Comparison of ENCODE assay signal across 27 cellular contexts in genomic region chr10:102109166-102110116, GRCh38. TPM values are rescaled to one million over a fixed set of nuclear protein-coding genes. Genes with fewer than 3 reads are reported as not detected.
DNase-seq lines count a peak whose midpoint lies in the region; ATAC-seq and TF ChIP-seq lines count a peak whose summit lies in the region.
"Had no signal": no experiment of that assay in that cellular context is flagged by ENCODE, and none has a peak within 500 bp of the region (broad histone marks: within the 10 kb centered on the region; RNA-seq: fewer than 3 reads in every experiment).

No MANE protein-coding gene starts in this region.

- no peaks in the 10 kb centered on the region for H3K27me3 ChIP-seq in GM23338 (ENCODE audit: insufficient read depth)
- no peaks in the 10 kb centered on the region for H3K27me3 ChIP-seq in gastroesophageal sphincter
- H3K27me3 ChIP-seq: breast epithelium, foreskin keratinocyte, stomach, tibial artery had no signal

- H4K20me1 ChIP-seq in GM23338 (replicated peaks; ENCODE audit: insufficient read depth): peaks cover 39% of the 10 kb centered on the region

- H3K27ac Mint-ChIP-seq in brain (peak overlapping the region in 3 of 5 experiments; percentile 9 to 41 (median 25)), neural crest cell (ENCODE audit: unreplicated experiment) (no peak overlapping the region), GM23338 (no peak overlapping the region)
- H3K27ac Mint-ChIP-seq: activated T-cell treated with anti-CD3 and anti-CD28 coated beads, Interleukin-2, amount 50 U/mL, for 24 hours; mesothelial cell of epicardium; nephron; T-cell had no signal

- H3K27ac ChIP-seq in GM23338 (ENCODE audit: low read depth) (no peak overlapping the region), gastroesophageal sphincter (no peak overlapping the region)
- H3K27ac ChIP-seq: breast epithelium, foreskin keratinocyte, left ventricle myocardium inferior, stomach, tibial artery had no signal

- TF ChIP-seq CTCF in brain (conservative IDR thresholded peaks at IDR 0.05) (no peak), neural crest cell (conservative IDR thresholded peaks at IDR 0.05) (no peak), GM23338 (conservative IDR thresholded peaks at IDR 0.05; ENCODE audit: low read depth in 2 of 2) (no peak), gastroesophageal sphincter (IDR thresholded peaks at IDR 0.05) (no peak)

- ATAC-seq in GM23338 (no peak), gastroesophageal sphincter (no peak)
- ATAC-seq: activated CD4-positive, CD25-positive, alpha-beta regulatory T cell treated with anti-CD3 and anti-CD28 coated beads, Interleukin-2, amount 50 U/mL, for 24 hours; esophagus mucosa; foreskin keratinocyte; HCT116; T-cell had no signal

- no peak for TF ChIP-seq EP300 in gastroesophageal sphincter (IDR thresholded peaks at IDR 0.05)

- H3K36me3 ChIP-seq in GM23338 (ENCODE audit: insufficient read depth) (peaks cover 30% of the 10 kb centered on the region), gastroesophageal sphincter (peaks cover 0 to 57% of the 10 kb centered on the region in 2 donors)

- H3K4me3 Mint-ChIP-seq in brain: peak overlapping the region in 1 of 5 experiments; percentile 61
- H3K4me3 Mint-ChIP-seq in neural crest cell: peak overlapping the region; percentile 10
- no peak overlapping the region for H3K4me3 Mint-ChIP-seq in GM23338
- H3K4me3 Mint-ChIP-seq: activated T-cell treated with anti-CD3 and anti-CD28 coated beads, Interleukin-2, amount 50 U/mL, for 24 hours; CD14-positive monocyte; mesothelial cell of epicardium; T-cell had no signal

- H2AFZ ChIP-seq in GM23338: no peak overlapping the region

- no peaks in the 10 kb centered on the region for H3K27me3 Mint-ChIP-seq in brain
- no peaks in the 10 kb centered on the region for H3K27me3 Mint-ChIP-seq in neural crest cell (ENCODE audit: low read depth)
- H3K27me3 Mint-ChIP-seq in GM23338 (ENCODE audit: insufficient read depth, low read depth, poor library complexity): peaks cover 9% of the 10 kb centered on the region
- H3K27me3 Mint-ChIP-seq: activated T-cell treated with anti-CD3 and anti-CD28 coated beads, Interleukin-2, amount 50 U/mL, for 24 hours; T-cell had no signal

- H3K79me2 ChIP-seq in GM23338 (replicated peaks; ENCODE audit: insufficient read depth): peaks cover 37% of the 10 kb centered on the region

- H3K4me3 ChIP-seq in GM23338 (no peak overlapping the region), gastroesophageal sphincter (no peak overlapping the region)
- H3K4me3 ChIP-seq: breast epithelium, left ventricle myocardium inferior, stomach, tibial artery had no signal

- peaks cover 50% of the 10 kb centered on the region for H3K36me3 Mint-ChIP-seq in brain
- peaks cover 16% of the 10 kb centered on the region for H3K36me3 Mint-ChIP-seq in neural crest cell (ENCODE audit: low read depth)
- H3K36me3 Mint-ChIP-seq in GM23338 (ENCODE audit: low read depth): peaks cover 56% of the 10 kb centered on the region

- no peak for TF ChIP-seq POLR2A in gastroesophageal sphincter (IDR thresholded peaks at IDR 0.05)

- H3F3A ChIP-seq in GM23338 (replicated peaks; ENCODE audit: low read depth): 0 out of 2 replicates have a peak, but pooled peaks cover 13% of the 10 kb centered on the region

- DNase-seq in H4 (ENCODE audit: low spot score) (peak; percentile 2), neural crest cell (ENCODE audit: low read depth, low spot score) (no peak), GM23338 (ENCODE audit: low spot score) (no peak)
- no peak for DNase-seq in stimulated activated CD4-positive, alpha-beta T cell treated with anti-CD3 and anti-CD28 coated beads, Interleukin-4, amount 100 ng/mL, for 24 hours
- DNase-seq: activated CD8-positive, alpha-beta memory T cell treated with anti-CD3 and anti-CD28 coated beads for 24 hours; activated naive CD4-positive, alpha-beta T cell; activated T-cell treated with anti-CD3 and anti-CD28 coated beads, Interleukin-2, amount 50 U/mL, for 24 hours; effector memory CD4-positive, alpha-beta T cell; EL; foreskin keratinocyte; hippocampal formation; left ventricle myocardium inferior; NCI-H1694 treated with DMSO at 0.1 percent for 48 hours; NCI-H2171 treated with DMSO at 0.1 percent for 48 hours; NCI-H524 treated with DMSO at 0.1 percent for 48 hours; stomach; T-cell; tibial artery had no signal

- WGBS in gastroesophageal sphincter (ENCODE audit: low coverage in 1 of 2), 2 donors: 80 to 85% methylated on average over 14 to 21 of the region's 24 CpGs

- no peaks in the 10 kb centered on the region for H3K9me2 ChIP-seq in GM23338 (ENCODE audit: insufficient read depth)

- H3K4me1 ChIP-seq in GM23338 (ENCODE audit: insufficient read depth): peaks cover 15% of the 10 kb centered on the region
- peaks cover 0 to 32% (median 19%) of the 10 kb centered on the region in 3 donors for H3K4me1 ChIP-seq in gastroesophageal sphincter

- H3K4me1 Mint-ChIP-seq in brain: peaks cover 29% of the 10 kb centered on the region
- peaks cover 27% of the 10 kb centered on the region for H3K4me1 Mint-ChIP-seq in neural crest cell
- H3K4me1 Mint-ChIP-seq in GM23338: peaks cover 26% of the 10 kb centered on the region

- no peak overlapping the region for H3K4me2 ChIP-seq in GM23338

- no peaks in the 10 kb centered on the region for H3K9me3 ChIP-seq in gastroesophageal sphincter
- H3K9me3 ChIP-seq: breast epithelium, left ventricle myocardium inferior, stomach, tibial artery had no signal

- H3K9me3 Mint-ChIP-seq in brain (no peaks in the 10 kb centered on the region), neural crest cell (no peaks in the 10 kb centered on the region), GM23338 (no peaks in the 10 kb centered on the region; the same call in 2 of the 3 replicates)
- H3K9me3 Mint-ChIP-seq: activated T-cell treated with anti-CD3 and anti-CD28 coated beads, Interleukin-2, amount 50 U/mL, for 24 hours; mesothelial cell of epicardium; nephron; T-cell had no signal

TF ChIP-seq in GM23338, 12 proteins besides CTCF, POLR2A, EP300 and RAD21 (continues in another document):
- no peak for TF ChIP-seq EZH2phosphoT487 (IDR thresholded peaks at IDR 0.05; ENCODE audit: unreplicated experiment)
- TF ChIP-seq CREB1 (CRISPR knock-in tag; IDR thresholded peaks at IDR 0.05; ENCODE audit: low read depth): no peak
- TF ChIP-seq JUNB (IDR thresholded peaks at IDR 0.05; ENCODE audit: unreplicated experiment): no peak
- TF ChIP-seq EZH2 (IDR thresholded peaks at IDR 0.05; ENCODE audit: low read depth, unreplicated experiment): no peak
- TF ChIP-seq NANOG (IDR thresholded peaks at IDR 0.05; ENCODE audit: borderline replicate concordance): no peak
- TF ChIP-seq POLR2AphosphoS5 (IDR thresholded peaks at IDR 0.05; ENCODE audit: low read depth): no peak
- TF ChIP-seq STAT1 (IDR thresholded peaks at IDR 0.05; ENCODE audit: unreplicated experiment): no peak
- TF ChIP-seq ETS1 (IDR thresholded peaks at IDR 0.05): no peak

RNA-seq across cellular contexts. Expression of gene LDB1, which starts 10.7 kb away (rescaled TPM):
- 16.8 and 31.3 TPM in 2 replicates for total RNA-seq in H4 (2014; rRNA removed; shearing (Covaris generic))
- polyA plus RNA-seq in brain (ENCODE audit: insufficient read depth, low read depth, low replicate concordance): 56.2 TPM
- total RNA-seq in neural crest cell: 122 and 127 TPM in 2 replicates
- total RNA-seq in GM23338 (2014; rRNA removed; shearing (Covaris generic)): 52.9 and 69.3 TPM in 2 replicates
- 16.3 and 19.4 TPM in 2 replicates for polyA plus RNA-seq in GM23338 (2016; fragmentation: Nextera tagmentation; extraction: Ambion mirVana)
- 10 to 100 TPM; 43.7 to 92.0 (median 60.4) TPM for total RNA-seq in gastroesophageal sphincter

RNA-seq across cellular contexts. Expression of gene PPRC1, which starts 23.4 kb away (rescaled TPM):
- total RNA-seq in H4 (2014; rRNA removed; shearing (Covaris generic)): 12.8 and 14.7 TPM in 2 replicates
- polyA plus RNA-seq in brain (ENCODE audit: insufficient read depth, low read depth, low replicate concordance): 15.8 TPM
- 66.3 and 68.3 TPM in 2 replicates for total RNA-seq in neural crest cell
- 67.5 and 70.1 TPM in 2 replicates for total RNA-seq in GM23338 (2014; rRNA removed; shearing (Covaris generic))
- polyA plus RNA-seq in GM23338 (2016; fragmentation: Nextera tagmentation; extraction: Ambion mirVana): 41.1 and 43.2 TPM in 2 replicates
- total RNA-seq in gastroesophageal sphincter: 10 to 100 TPM; 13.4 to 31.4 (median 17.8) TPM

RNA-seq across cellular contexts. Expression of gene NOLC1, which starts 42.7 kb away (rescaled TPM):
- 55.3 and 72.3 TPM in 2 replicates for total RNA-seq in H4 (2014; rRNA removed; shearing (Covaris generic))
- polyA plus RNA-seq in brain (ENCODE audit: insufficient read depth, low read depth, low replicate concordance): 124 TPM
- total RNA-seq in neural crest cell: 111 and 116 TPM in 2 replicates
- total RNA-seq in GM23338 (2014; rRNA removed; shearing (Covaris generic)): 145 and 178 TPM in 2 replicates
- 118 and 126 TPM in 2 replicates for polyA plus RNA-seq in GM23338 (2016; fragmentation: Nextera tagmentation; extraction: Ambion mirVana)
- total RNA-seq in gastroesophageal sphincter: 10 to 100 TPM; 52.9 to 66.5 (median 57.2) TPM

RNA-seq across cellular contexts. Expression of gene HPS6, which starts 44.3 kb away (rescaled TPM):
- total RNA-seq in H4 (2014; rRNA removed; shearing (Covaris generic)): 6.3 and 16.8 TPM in 2 replicates
- 6.3 TPM for polyA plus RNA-seq in brain (ENCODE audit: insufficient read depth, low read depth, low replicate concordance)
- 17.5 and 18.9 TPM in 2 replicates for total RNA-seq in neural crest cell
- 20.3 and 28.7 TPM in 2 replicates for total RNA-seq in GM23338 (2014; rRNA removed; shearing (Covaris generic))
- polyA plus RNA-seq in GM23338 (2016; fragmentation: Nextera tagmentation; extraction: Ambion mirVana): 4.2 and 4.3 TPM in 2 replicates
- 10 to 100 TPM; 24.1 to 36.2 (median 27.1) TPM for total RNA-seq in gastroesophageal sphincter

RNA-seq across cellular contexts. Expression of gene ARMH3, which starts 53.5 kb away (rescaled TPM):
- 3.1 and 6.3 TPM in 2 replicates for total RNA-seq in H4 (2014; rRNA removed; shearing (Covaris generic))
- polyA plus RNA-seq in brain (ENCODE audit: insufficient read depth, low read depth, low replicate concordance) (11.3 TPM), GM23338 (2016; fragmentation: Nextera tagmentation; extraction: Ambion mirVana) (8.0 and 8.7 TPM in 2 replicates)
- total RNA-seq in neural crest cell (24.4 TPM in 2 replicates), gastroesophageal sphincter (10 to 100 TPM; 12.4 to 17.2 (median 14.9) TPM)
- total RNA-seq in GM23338 (2014; rRNA removed; shearing (Covaris generic)): 11.1 and 97.4 TPM in 2 replicates

Comparison
In these comparisons a context has a peak if more than half of its experiments do, and no peak if none do; other contexts are left out.
1. H3K27ac Mint-ChIP-seq: peak in brain (3 of 5); none in neural crest cell (single experiment) and GM23338 (single experiment).